Comparison of ENCODE assay signal across 8 cellular contexts in the genomic region with DNA sequence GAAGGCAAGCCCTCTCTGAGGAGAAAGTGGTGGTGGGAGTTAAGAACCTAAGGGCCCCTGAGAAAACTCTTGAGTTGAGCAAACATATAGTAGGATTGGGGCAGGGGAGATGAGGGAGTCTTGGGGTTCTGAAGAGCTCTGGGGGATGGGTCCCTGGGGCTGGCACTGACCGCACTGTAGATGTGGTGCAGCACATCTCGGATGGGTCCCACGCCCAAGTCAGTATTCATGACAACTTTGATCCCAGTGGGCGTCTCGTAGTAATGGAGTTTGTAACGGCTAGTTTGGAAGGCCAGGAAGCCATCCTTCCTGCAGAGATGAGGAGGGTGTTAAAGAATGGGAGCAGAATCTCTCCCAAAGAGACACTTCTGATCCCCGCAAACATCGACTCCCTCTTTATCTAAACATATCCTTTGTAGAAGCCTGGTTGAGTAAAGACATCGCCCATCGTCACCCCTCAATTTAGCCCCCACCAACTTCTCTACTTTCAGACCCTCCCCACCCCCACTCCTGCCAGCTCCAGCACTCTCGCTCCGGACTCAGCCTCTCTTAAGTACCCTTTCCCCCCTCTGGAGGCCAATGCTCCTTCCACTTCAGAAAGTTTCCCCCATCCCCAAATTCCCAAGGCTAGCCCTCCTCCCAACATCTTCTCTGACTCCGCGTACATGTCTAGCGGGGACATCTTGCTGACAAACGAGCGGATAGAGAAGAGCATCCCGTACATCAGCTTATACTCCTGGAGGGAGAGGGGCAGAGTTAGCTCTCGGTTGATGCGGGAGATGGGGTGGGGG. TPM values are rescaled to one million over a fixed set of nuclear protein-coding genes. Genes with fewer than 3 reads are reported as not detected.
DNase-seq lines count a peak whose midpoint lies in the region; ATAC-seq and TF ChIP-seq lines count a peak whose summit lies in the region.

No MANE protein-coding gene starts in this region.

- intact Hi-C loops in natural killer cell (cut with micrococcal nuclease) = loop anchor here (5.0 kb wide), 2 partner anchors 44 to 89 kb away; partner anchors contain the start of gene CHD3

- H3K4me1 Mint-ChIP-seq in natural killer cell = peaks cover 36 to 54% of the 10 kb centered on the region in 2 donors

- peak overlapping the region; percentile 73 to 95 (median 89) for H3K27ac ChIP-seq in BLaER1 treated with 17β-estradiol and CSF1 and Interleukin-3, amounts not matched to agents 10 nM and 100 nM

- peak overlapping the region; percentile 70 to 96 (median 90) for H3K4me3 ChIP-seq in BLaER1 treated with 17β-estradiol and CSF1 and Interleukin-3, amounts not matched to agents 10 nM and 100 nM
- H3K4me3 ChIP-seq in LNCaP clone FGC (ENCODE audit: low read depth, low read length) = peak overlapping the region; percentile 93

- no peak for DNase-seq in LNCaP clone FGC (ENCODE audit: low read depth)
- DNase-seq in dermis blood vessel endothelial cell = peak; percentile 14
- no peak for DNase-seq in natural killer cell
- no peak for DNase-seq in AG08395 (ENCODE audit: low spot score)
- DNase-seq in globus pallidus (ENCODE audit: low spot score) = no peak
- no peak for DNase-seq in NCI-H2227 (lab: John Stamatoyannopoulos, UW; ENCODE audit: unreplicated experiment)
- DNase-seq in NCI-H1436 treated with DMSO at 0.1 percent for 48 hours (lab: John Stamatoyannopoulos, UW) = no peak

- peaks cover 0 to 7% (median 0%) of the 10 kb centered on the region in 11 experiments; a peak in 2 of 22 replicates for H4K20me1 ChIP-seq in BLaER1 treated with 17β-estradiol and CSF1 and Interleukin-3, amounts not matched to agents 10 nM and 100 nM

- peaks cover 35 to 59% (median 51%) of the 10 kb centered on the region in 10 experiments for H3K4me1 ChIP-seq in BLaER1 treated with 17β-estradiol and CSF1 and Interleukin-3, amounts not matched to agents 10 nM and 100 nM

- H3K9ac ChIP-seq in BLaER1 treated with 17β-estradiol and CSF1 and Interleukin-3, amounts not matched to agents 10 nM and 100 nM = peak overlapping the region; percentile 83 to 94 (median 90)

- TF ChIP-seq CTCF in LNCaP clone FGC (IDR thresholded peaks at IDR 0.05; ENCODE audit: control insufficient read depth, extremely low read depth, insufficient read depth) (no peak), natural killer cell (IDR thresholded peaks at IDR 0.05) (no peak)

- peak overlapping the region; percentile 88 to 96 (median 92) for H3K4me2 ChIP-seq in BLaER1 treated with 17β-estradiol and CSF1 and Interleukin-3, amounts not matched to agents 10 nM and 100 nM

- H3K9me3 Mint-ChIP-seq in natural killer cell = no peaks in the 10 kb centered on the region

- no peaks in the 10 kb centered on the region for H3K36me3 Mint-ChIP-seq in natural killer cell

- H3K27me3 ChIP-seq in BLaER1 treated with 17β-estradiol and CSF1 and Interleukin-3, amounts not matched to agents 10 nM and 100 nM = no peaks in the 10 kb centered on the region

- H3K27me3 Mint-ChIP-seq in natural killer cell (ENCODE audit: low read depth in 2 of 2) = no peaks in the 10 kb centered on the region

- peak overlapping the region; percentile 99 for H3K4me3 Mint-ChIP-seq in natural killer cell

- peaks cover 14 to 27% (median 20%) of the 10 kb centered on the region in 11 experiments for H3K36me3 ChIP-seq in BLaER1 treated with 17β-estradiol and CSF1 and Interleukin-3, amounts not matched to agents 10 nM and 100 nM

- ATAC-seq in natural killer cell = no peak

- H3K9me3 ChIP-seq in BLaER1 treated with 17β-estradiol and CSF1 and Interleukin-3, amounts not matched to agents 10 nM and 100 nM (replicated peaks in 1 of 11) = no peaks in the 10 kb centered on the region

- peak overlapping the region; percentile 96 to 98 for H3K27ac Mint-ChIP-seq in natural killer cell

RNA-seq across cellular contexts. Expression of gene TRAPPC1, which starts 0.7 kb away (rescaled TPM):
- 46.1 and 67.5 TPM in 2 replicates for total RNA-seq in dermis blood vessel endothelial cell
- total RNA-seq in natural killer cell = 100 to 1,000 TPM; 122 to 144 (median 135) TPM

RNA-seq across cellular contexts. Expression of gene CNTROB, which starts 1.0 kb away (rescaled TPM):
- total RNA-seq in dermis blood vessel endothelial cell (17.4 and 21.8 TPM in 2 replicates), natural killer cell (10 to 100 TPM; 36.3 to 49.8 (median 45.2) TPM)

RNA-seq across cellular contexts. Expression of gene KCNAB3, which starts 1.4 kb away (rescaled TPM):
- total RNA-seq in dermis blood vessel endothelial cell (0.05 and 0.68 TPM in 2 replicates), natural killer cell (10 to 100 TPM in 1 of 3 donors, 1 to 10 TPM in 2; 7.9 to 11.7 (median 9.3) TPM)

RNA-seq across cellular contexts. Expression of gene RNF227, which starts 14.9 kb away (rescaled TPM):
- total RNA-seq in dermis blood vessel endothelial cell (1.6 and 3.1 TPM in 2 replicates), natural killer cell (1 to 10 TPM; 3.6 to 5.9 (median 4.7) TPM)

RNA-seq across cellular contexts. Expression of gene CHD3, which starts 42.4 kb away (rescaled TPM):
- 108 and 132 TPM in 2 replicates for total RNA-seq in dermis blood vessel endothelial cell
- total RNA-seq in natural killer cell = 100 to 1,000 TPM; 215 to 275 (median 218) TPM
